8 cellular contexts compared by ENCODE assay signal in the genomic region with DNA sequence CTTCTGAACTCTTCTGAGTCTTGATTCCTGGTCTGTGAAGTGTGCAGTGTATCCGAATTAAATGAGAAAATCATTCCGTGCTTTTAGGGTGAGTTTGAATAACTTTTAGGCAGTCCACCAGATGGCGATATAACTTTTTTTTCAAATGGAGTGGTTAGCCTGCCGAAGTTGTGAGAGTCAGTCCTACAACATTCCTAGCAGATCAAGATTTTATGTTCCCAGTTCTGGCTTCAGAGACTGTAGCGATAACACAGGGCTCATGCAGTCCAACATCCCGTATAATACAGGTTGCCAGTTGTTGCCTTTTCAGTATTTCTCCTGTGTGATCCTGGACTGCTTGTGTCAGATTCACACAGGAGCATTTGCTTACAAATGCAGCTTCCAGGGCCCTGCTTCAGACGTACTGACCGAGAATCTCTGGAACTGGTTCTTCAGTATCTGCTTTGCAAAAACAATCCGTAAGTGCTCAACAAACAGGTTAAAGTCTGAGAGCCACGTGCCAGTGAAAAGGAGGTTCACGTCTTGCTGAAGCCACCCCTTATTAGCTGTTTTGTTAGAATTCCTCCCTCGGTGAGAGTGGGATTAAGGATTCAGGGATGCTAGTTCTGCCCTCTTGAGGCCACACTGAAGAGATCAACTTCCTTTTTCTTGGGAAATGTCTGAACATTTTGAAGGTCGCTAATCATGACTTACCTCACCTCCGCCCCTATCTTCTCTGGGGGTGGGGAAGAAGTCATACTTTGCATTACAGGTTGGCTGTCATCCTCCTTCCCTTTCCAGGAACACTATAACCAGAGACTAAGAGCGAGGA. TPM values are rescaled to one million over a fixed set of nuclear protein-coding genes. Genes with fewer than 3 reads are reported as not detected.
A peak's percentile ranks its signal among the peaks of the same experiment; 100 is the strongest.
DNase-seq lines count a peak whose midpoint lies in the region; ATAC-seq, FAIRE-seq and TF ChIP-seq lines count a peak whose summit lies in the region.

No MANE protein-coding gene starts in this region.

- no peak for ATAC-seq in GM19395 (IDR thresholded peaks at IDR 0.05; ENCODE audit: unreplicated experiment)

- TF ChIP-seq CTCF in 22Rv1 (IDR thresholded peaks at IDR 0.05) (peak; percentile 75), epithelial cell of proximal tubule (conservative IDR thresholded peaks at IDR 0.05; ENCODE audit: low read depth, low read length) (peak; percentile 59)

- DNase-seq in HTR-8/SVneo (ENCODE audit: insufficient read length, low spot score), result peak; percentile 64
- DNase-seq in SK-MEL-5 (ENCODE audit: low read depth, low spot score), result peak; percentile 60
- peak; percentile 61 for DNase-seq in epithelial cell of proximal tubule (ENCODE audit: low read depth)
- DNase-seq in mucosa of gallbladder (ENCODE audit: low spot score), result peak; percentile 34
- DNase-seq in 8988T, result no peak

- peak overlapping the region; percentile 47 for H3K4me3 ChIP-seq in epithelial cell of proximal tubule (ENCODE audit: low read depth, low read length)

- H3K27ac ChIP-seq in 22Rv1, result no peak overlapping the region

- peak; percentile 96 for FAIRE-seq in G401.6 (lab: Jason Lieb, UNC)
- peak; percentile 67 for FAIRE-seq in HTR-8/SVneo (lab: Jason Lieb, UNC)

- in situ Hi-C loops in SK-MEL-5 (cut with HindIII; ENCODE audit: low pct_unique_long_range_greater_than_20kb, low sequenced_read_pairs), result no loop called here

RNA-seq across cellular contexts. Expression of a gene that starts 22.8 kb away (rescaled TPM):
- 6.9 and 9.5 TPM in 2 replicates for total RNA-seq in SK-MEL-5 (2014; rRNA removed; shearing (Covaris generic))
- 11.4 and 14.6 TPM in 2 replicates for polyA plus RNA-seq in SK-MEL-5 (2015; cell fraction: cytosol; rRNA removed)
- polyA plus RNA-seq in SK-MEL-5 (2015; cell fraction: nucleus; rRNA removed), result 2.0 and 5.3 TPM in 2 replicates
- total RNA-seq in epithelial cell of proximal tubule (8.8 and 9.5 TPM in 2 replicates), mucosa of gallbladder (9.5 TPM)

RNA-seq across cellular contexts. Expression of a gene that starts 42.5 kb away (rescaled TPM):
- total RNA-seq in SK-MEL-5 (2014; rRNA removed; shearing (Covaris generic)), result 43.1 and 45.0 TPM in 2 replicates
- 32.4 and 44.8 TPM in 2 replicates for polyA plus RNA-seq in SK-MEL-5 (2015; cell fraction: cytosol; rRNA removed)
- polyA plus RNA-seq in SK-MEL-5 (2015; cell fraction: nucleus; rRNA removed), result 56.6 and 65.6 TPM in 2 replicates
- 29.0 and 30.2 TPM in 2 replicates for total RNA-seq in epithelial cell of proximal tubule
- total RNA-seq in mucosa of gallbladder, result 69.4 TPM

RNA-seq across cellular contexts. Expression of a gene that starts 45.0 kb away (rescaled TPM):
- total RNA-seq in SK-MEL-5 (2014; rRNA removed; shearing (Covaris generic)), result not detected in 2 replicates
- not detected in 2 replicates for polyA plus RNA-seq in SK-MEL-5 (2015; cell fraction: cytosol; rRNA removed)
- polyA plus RNA-seq in SK-MEL-5 (2015; cell fraction: nucleus; rRNA removed), result 0.18 TPM in 1 of 2 replicates, not detected in the other
- total RNA-seq in epithelial cell of proximal tubule, result not detected in 2 replicates
- total RNA-seq in mucosa of gallbladder, result 0.29 TPM
